ENCODE assay signal across 1 cellular context in the genomic region with DNA sequence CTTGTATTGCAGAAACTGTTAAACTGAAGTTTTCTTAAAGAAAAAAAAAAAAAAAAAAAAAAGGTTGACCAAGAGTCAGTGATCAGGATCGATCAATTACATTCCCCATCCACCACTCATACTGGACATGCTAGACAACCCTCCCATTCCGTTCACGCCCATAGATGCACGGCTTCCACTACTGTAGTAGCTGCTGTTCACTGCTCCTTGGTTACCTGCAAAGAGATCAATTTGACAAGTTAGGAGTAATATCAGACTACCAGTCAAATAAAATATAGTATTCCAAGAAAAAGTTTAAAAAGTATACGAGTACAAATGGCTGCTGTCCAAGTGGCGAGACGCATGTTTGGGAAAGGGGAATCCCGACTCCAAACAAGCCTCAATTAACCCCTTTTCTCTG.
TF ChIP-seq lines count a peak whose summit lies in the region.

No MANE protein-coding gene starts in this region.

TF ChIP-seq in H1, 55 proteins besides CTCF, POLR2A, EP300 and RAD21:
- TF ChIP-seq, protein P1, sequence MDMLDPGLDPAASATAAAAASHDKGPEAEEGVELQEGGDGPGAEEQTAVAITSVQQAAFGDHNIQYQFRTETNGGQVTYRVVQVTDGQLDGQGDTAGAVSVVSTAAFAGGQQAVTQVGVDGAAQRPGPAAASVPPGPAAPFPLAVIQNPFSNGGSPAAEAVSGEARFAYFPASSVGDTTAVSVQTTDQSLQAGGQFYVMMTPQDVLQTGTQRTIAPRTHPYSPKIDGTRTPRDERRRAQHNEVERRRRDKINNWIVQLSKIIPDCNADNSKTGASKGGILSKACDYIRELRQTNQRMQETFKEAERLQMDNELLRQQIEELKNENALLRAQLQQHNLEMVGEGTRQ (IDR thresholded peaks at IDR 0.05; ENCODE audit: low read length), result no peak
- TF ChIP-seq CBX8 (IDR thresholded peaks at IDR 0.05; ENCODE audit: borderline replicate concordance, low read depth, low read length) (no peak), CTBP2 (IDR thresholded peaks at IDR 0.05; ENCODE audit: borderline replicate concordance, insufficient read depth, insufficient read length, low read length) (no peak), MAFK (IDR thresholded peaks at IDR 0.05; ENCODE audit: low read depth, low read length) (no peak), CHD1 (IDR thresholded peaks at IDR 0.05; ENCODE audit: low read depth, low read length) (no peak), POLR2AphosphoS5 (IDR thresholded peaks at IDR 0.05; ENCODE audit: low read depth, low read length) (peak; percentile 80; the same call in 1 of the 2 replicates), SP4 (IDR thresholded peaks at IDR 0.05; ENCODE audit: low read length) (no peak), HDAC6 (IDR thresholded peaks at IDR 0.05; ENCODE audit: low read depth, low read length) (no peak)
- TF ChIP-seq, protein P2, sequence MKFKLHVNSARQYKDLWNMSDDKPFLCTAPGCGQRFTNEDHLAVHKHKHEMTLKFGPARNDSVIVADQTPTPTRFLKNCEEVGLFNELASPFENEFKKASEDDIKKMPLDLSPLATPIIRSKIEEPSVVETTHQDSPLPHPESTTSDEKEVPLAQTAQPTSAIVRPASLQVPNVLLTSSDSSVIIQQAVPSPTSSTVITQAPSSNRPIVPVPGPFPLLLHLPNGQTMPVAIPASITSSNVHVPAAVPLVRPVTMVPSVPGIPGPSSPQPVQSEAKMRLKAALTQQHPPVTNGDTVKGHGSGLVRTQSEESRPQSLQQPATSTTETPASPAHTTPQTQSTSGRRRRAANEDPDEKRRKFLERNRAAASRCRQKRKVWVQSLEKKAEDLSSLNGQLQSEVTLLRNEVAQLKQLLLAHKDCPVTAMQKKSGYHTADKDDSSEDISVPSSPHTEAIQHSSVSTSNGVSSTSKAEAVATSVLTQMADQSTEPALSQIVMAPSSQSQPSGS (IDR thresholded peaks at IDR 0.05; ENCODE audit: low read length), result no peak
